In genomic region chr14:20630340-20631022, GRCh38 we compare ENCODE assay signal across 8 cellular contexts.
A peak's percentile ranks its signal among the peaks of the same experiment; 100 is the strongest.
DNase-seq lines count a peak whose midpoint lies in the region; TF ChIP-seq lines count a peak whose summit lies in the region.

No MANE protein-coding gene starts in this region.

- DNase-seq in GM13977 (ENCODE audit: low spot score): peak; percentile 29
- DNase-seq in NCI-H748 (lab: John Stamatoyannopoulos, UW; ENCODE audit: unreplicated experiment): peak; percentile 66
- peak; percentile 9 for DNase-seq in amniotic epithelial cell (ENCODE audit: low read depth)
- DNase-seq in inferior parietal cortex (ENCODE audit: extremely low spot score): peak; percentile 40
- DNase-seq in stimulated activated CD8-positive, alpha-beta memory T cell treated with anti-CD3 and anti-CD28 coated beads, Interleukin-4, amount 100 ng/mL, for 48 hours: peak; percentile 69
- DNase-seq in NCI-H446 treated with DMSO at 0.1 percent for 48 hours (lab: John Stamatoyannopoulos, UW): no peak
- DNase-seq in cerebellar nuclear complex (lab: John Stamatoyannopoulos, UW): no peak

- TF ChIP-seq CTCF in 22Rv1 (IDR thresholded peaks at IDR 0.05) (no peak), GM13977 (IDR thresholded peaks at IDR 0.05; ENCODE audit: extremely low read depth, insufficient read depth, missing control alignments) (no peak)

- peak overlapping the region; percentile 79 for H3K27ac ChIP-seq in 22Rv1

- in situ Hi-C loops in GM13977 (cut with MboI; ENCODE audit: low pct_unique_long_range_greater_than_20kb, low sequenced_read_pairs, unreplicated experiment): no loop called here

Comparison
In these comparisons a context has a peak if more than half of its experiments do, and no peak if none do; other contexts are left out.
1. DNase-seq: peak in GM13977 (single experiment), NCI-H748 (single experiment), amniotic epithelial cell (single experiment), inferior parietal cortex (single experiment) and stimulated activated CD8-positive, alpha-beta memory T cell treated with anti-CD3 and anti-CD28 coated beads, Interleukin-4, amount 100 ng/mL, for 48 hours (single experiment); none in NCI-H446 treated with DMSO at 0.1 percent for 48 hours (single experiment) and cerebellar nuclear complex (0 of 2).